16 cellular contexts compared by ENCODE assay signal in the genomic region with DNA sequence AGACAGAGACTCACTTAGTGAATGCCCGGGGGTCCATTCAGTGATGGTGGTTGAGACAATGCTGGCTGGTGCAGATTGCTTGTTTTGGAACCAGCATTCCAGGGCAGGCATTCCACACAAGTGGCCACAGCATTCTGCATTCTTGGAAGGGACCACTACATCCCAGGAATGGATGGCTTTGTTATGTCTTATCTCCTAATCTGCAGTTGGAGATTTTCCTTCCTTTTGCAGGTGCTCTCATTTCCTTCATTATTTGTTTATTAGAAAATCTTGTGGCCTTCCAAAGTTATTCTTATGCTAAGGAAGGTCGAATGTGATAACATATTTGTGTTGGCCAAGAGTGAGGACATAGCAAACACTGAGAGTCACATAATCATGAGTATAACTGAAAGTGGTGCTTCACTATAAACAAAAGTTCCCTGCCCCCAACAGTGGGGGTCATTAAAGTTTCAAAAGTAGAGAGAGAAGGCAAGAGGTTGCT.
A peak's percentile ranks its signal among the peaks of the same experiment; 100 is the strongest.
DNase-seq lines count a peak whose midpoint lies in the region; ATAC-seq, FAIRE-seq and TF ChIP-seq lines count a peak whose summit lies in the region.
"Had no signal": no experiment of that assay in that cellular context is flagged by ENCODE, and none has a peak within 500 bp of the region (broad histone marks: within the 10 kb centered on the region; RNA-seq: fewer than 3 reads in every experiment).

No MANE protein-coding gene starts in this region.

- H3K79me2 ChIP-seq in H1 (ENCODE audit: control insufficient read depth in 1 of 2, insufficient read depth in 2 of 2, low read length in 2 of 2): no peaks in the 10 kb centered on the region

- no peaks in the 10 kb centered on the region for H3K79me1 ChIP-seq in H1 (ENCODE audit: low read depth, low read length)

- H4K5ac ChIP-seq in H1 (ENCODE audit: insufficient read length, low read depth, low read length): no peak overlapping the region

- no peak for ATAC-seq in T-helper 17 cell
- ATAC-seq in activated CD8-positive, alpha-beta T cell treated with anti-CD3 and anti-CD28 coated beads for 36 hours: no peak

- 0 out of 2 replicates have a peak overlapping the region, but pooled peaks have one; percentile 43 for H2BK20ac ChIP-seq in H1 (ENCODE audit: low read length)

- POLR2A ChIA-PET in H1 (lab: Charles Lee; ENCODE audit: partially characterized antibody): no interaction called here
- POLR2A ChIA-PET in activated CD8-positive, alpha-beta T cell treated with anti-CD3 and anti-CD28 coated beads for 36 hours (lab: Charles Lee): no interaction called here

- H3K27me3 ChIP-seq in HUES64 (ENCODE audit: insufficient read depth, low read length) (no peaks in the 10 kb centered on the region), H1 (replicated peaks in 1 of 4; ENCODE audit: control insufficient read depth in 3 of 4, extremely low read depth in 1 of 4, insufficient read depth in 3 of 4, low read length in 3 of 4) (no peaks in the 10 kb centered on the region), skeletal muscle satellite cell (ENCODE audit: control insufficient read depth, insufficient read depth, low read length) (no peaks in the 10 kb centered on the region)
- H3K27me3 ChIP-seq: ovary had no signal

- H3K27ac Mint-ChIP-seq in T-helper 17 cell: no peak overlapping the region
- H3K27ac Mint-ChIP-seq in activated CD8-positive, alpha-beta T cell treated with anti-CD3 and anti-CD28 coated beads for 36 hours: no peak overlapping the region
- H3K27ac Mint-ChIP-seq: brain; CD4-positive, CD25-positive, alpha-beta regulatory T cell had no signal

- no peak overlapping the region for H2AK5ac ChIP-seq in H1 (ENCODE audit: low read depth, low read length)

- no peak overlapping the region for H4K8ac ChIP-seq in H1 (ENCODE audit: extremely low read depth, insufficient read depth, low read length)

- H3K56ac ChIP-seq in H1 (replicated peaks; ENCODE audit: insufficient read length, low read depth, low read length): no peak overlapping the region

- CTCF ChIA-PET in H1 (lab: Charles Lee; ENCODE audit: partially characterized antibody): interaction anchor here (1.4 kb wide), 1 partner anchor 35 kb away, joined by 4 read pairs; no protein-coding TSS in a partner anchor
- CTCF ChIA-PET in activated CD8-positive, alpha-beta T cell treated with anti-CD3 and anti-CD28 coated beads for 36 hours (lab: Charles Lee): no interaction called here

- no peaks in the 10 kb centered on the region for H3K4me1 Mint-ChIP-seq in T-helper 17 cell
- no peaks in the 10 kb centered on the region for H3K4me1 Mint-ChIP-seq in activated CD8-positive, alpha-beta T cell treated with anti-CD3 and anti-CD28 coated beads for 36 hours (ENCODE audit: low read depth)
- H3K4me1 Mint-ChIP-seq: brain had no signal

- no peak overlapping the region for H3K4me3 Mint-ChIP-seq in T-helper 17 cell
- no peak overlapping the region for H3K4me3 Mint-ChIP-seq in activated CD8-positive, alpha-beta T cell treated with anti-CD3 and anti-CD28 coated beads for 36 hours
- H3K4me3 Mint-ChIP-seq: brain; CD4-positive, CD25-positive, alpha-beta regulatory T cell had no signal

- intact Hi-C loops in activated CD8-positive, alpha-beta T cell treated with anti-CD3 and anti-CD28 coated beads for 36 hours (cut with micrococcal nuclease): no loop called here

- no peak for FAIRE-seq in H1 (lab: Jason Lieb, UNC)
- FAIRE-seq: islet of Langerhans had no signal

- TF ChIP-seq EP300 in H1 (IDR thresholded peaks at IDR 0.05; ENCODE audit: borderline replicate concordance in 1 of 2, low read depth in 2 of 2, low read length in 2 of 2): no peak

- WGBS in HUES64: 56% methylated on average over 2 of the region's 2 CpGs
- WGBS in H1 (ENCODE audit: extremely low coverage in 1 of 2, insufficient coverage in 1 of 2, insufficient read length in 1 of 2, insufficient replicate concordance in 2 of 2, low coverage in 1 of 2, low lambda C conversion rate in 2 of 2, missing lambda C conversion rate in 1 of 2), 2 experiments: 83% methylated on average over 2 of the region's 2 CpGs; no CpG with 5 or more reads in 1 of the 2 experiments

- peak overlapping the region; percentile 56; the same call in 1 of the 2 replicates for H2BK12ac ChIP-seq in H1 (ENCODE audit: low read depth, low read length)

- no peak overlapping the region for H3K14ac ChIP-seq in H1 (ENCODE audit: insufficient read length)

- H3K27me3 Mint-ChIP-seq in T-helper 17 cell: peaks cover 6% of the 10 kb centered on the region
- no peaks in the 10 kb centered on the region for H3K27me3 Mint-ChIP-seq in activated CD8-positive, alpha-beta T cell treated with anti-CD3 and anti-CD28 coated beads for 36 hours
- H3K27me3 Mint-ChIP-seq: CD4-positive, CD25-positive, alpha-beta regulatory T cell had no signal

- H3K4me1 ChIP-seq in HUES64 (ENCODE audit: insufficient read depth, low read length) (peaks cover 12% of the 10 kb centered on the region), H1 (replicated peaks in 1 of 4; ENCODE audit: control insufficient read depth in 3 of 4, insufficient read depth in 4 of 4, low read length in 3 of 4) (peaks cover 0 to 6% (median 5%) of the 10 kb centered on the region in 4 experiments; a peak in 4 of 7 replicates), skeletal muscle satellite cell (ENCODE audit: control insufficient read depth, insufficient read depth, low read length) (peaks cover 25% of the 10 kb centered on the region)

- peaks cover 4% of the 10 kb centered on the region for H3K9me3 Mint-ChIP-seq in activated CD8-positive, alpha-beta T cell treated with anti-CD3 and anti-CD28 coated beads for 36 hours

- H3K27ac ChIP-seq in HUES64 (ENCODE audit: low read depth, low read length) (peak overlapping the region; percentile 42; the same call in 1 of the 2 replicates), H1 (ENCODE audit: low read depth, low read length) (no peak overlapping the region)
- H3K27ac ChIP-seq: ovary had no signal

- no peak overlapping the region for H2BK5ac ChIP-seq in H1 (ENCODE audit: low read depth, low read length)

- H3K4me2 ChIP-seq in H1 (ENCODE audit: insufficient read depth in 1 of 2, low read depth in 2 of 2, low read length in 2 of 2) (no peak overlapping the region), skeletal muscle satellite cell (ENCODE audit: low read length) (peak overlapping the region; percentile 23)

- H3K9ac ChIP-seq in HUES64 (ENCODE audit: low read depth, low read length): no peak overlapping the region
- no peak overlapping the region for H3K9ac ChIP-seq in H1 (replicated peaks in 1 of 4; ENCODE audit: extremely low read depth in 1 of 4, low read depth in 3 of 4, low read length in 3 of 4)
- H3K9ac ChIP-seq in skeletal muscle satellite cell (ENCODE audit: low read depth, low read length): no peak overlapping the region

- H2AFZ ChIP-seq in H1 (ENCODE audit: low read length): peak overlapping the region; percentile 19; the same call in 1 of the 2 replicates

- peak in 1 of 2 experiments; percentile 57 for DNase-seq in H1 (ENCODE audit: low read depth in 1 of 2, low spot score in 2 of 2)
- DNase-seq in iPS-NIHi11 (ENCODE audit: low spot score): peak; percentile 26
- no peak for DNase-seq in T-helper 17 cell
- no peak for DNase-seq in OCI-M1 (lab: John Stamatoyannopoulos, UW)
- no peak for DNase-seq in activated CD8-positive, alpha-beta T cell treated with anti-CD3 and anti-CD28 coated beads for 36 hours
- DNase-seq: activated CD4-positive, CD25-positive, alpha-beta regulatory T cell; activated gamma-delta T cell treated with Interleukin-2 at 50 U/mL for 16 hours; CD4-positive, CD25-positive, alpha-beta regulatory T cell; NCI-H2081; NCI-H82; ovary; stimulated activated CD4-positive, alpha-beta T cell treated with anti-CD3 and anti-CD28 coated beads, Interleukin-15, amount 100 ng/mL, for 24 hours had no signal

- no peaks in the 10 kb centered on the region for H3K23me2 ChIP-seq in H1 (ENCODE audit: low read depth, low read length)

- H3K36me3 ChIP-seq in HUES64 (ENCODE audit: insufficient read depth, low read length) (no peaks in the 10 kb centered on the region), H1 (ENCODE audit: control insufficient read depth in 2 of 4, insufficient read depth in 4 of 4, low read length in 3 of 4) (no peaks in the 10 kb centered on the region), skeletal muscle satellite cell (ENCODE audit: insufficient read depth, low read length) (no peaks in the 10 kb centered on the region)
- H3K36me3 ChIP-seq: ovary had no signal

- H3K4me3 ChIP-seq in HUES64 (ENCODE audit: low read length): no peak overlapping the region
- no peak overlapping the region for H3K4me3 ChIP-seq in H1 (ENCODE audit: extremely low read depth in 1 of 4, insufficient read depth in 2 of 4, low read depth in 3 of 4, low read length in 4 of 4)
- no peak overlapping the region for H3K4me3 ChIP-seq in skeletal muscle satellite cell (ENCODE audit: low read length)
- H3K4me3 ChIP-seq: ovary had no signal

- no peaks in the 10 kb centered on the region for H4K20me1 ChIP-seq in H1 (replicated peaks in 1 of 2; ENCODE audit: control insufficient read depth in 1 of 2, insufficient read depth in 2 of 2, low read length in 2 of 2)

- no peak overlapping the region for H3K18ac ChIP-seq in H1 (ENCODE audit: extremely low read depth, low read length)

- H3K9me3 ChIP-seq in HUES64 (ENCODE audit: insufficient read depth, low read depth, low read length): no peaks in the 10 kb centered on the region
- H3K9me3 ChIP-seq in H1 (ENCODE audit: insufficient read depth in 2 of 2, low read depth in 1 of 2, low read length in 1 of 2): no peaks in the 10 kb centered on the region
- no peaks in the 10 kb centered on the region for H3K9me3 ChIP-seq in skeletal muscle satellite cell (replicated peaks; ENCODE audit: low read length)
- no peaks in the 10 kb centered on the region for H3K9me3 ChIP-seq in T-helper 17 cell (ENCODE audit: control insufficient read depth, low read length, poor library complexity, severe bottlenecking)
- H3K9me3 ChIP-seq: ovary had no signal

- TF ChIP-seq POLR2A in H1 (IDR thresholded peaks at IDR 0.05; ENCODE audit: control extremely low read depth in 1 of 2, low read depth in 2 of 2, low read length in 2 of 2): no peak

- no peak overlapping the region for H3K4ac ChIP-seq in H1 (replicated peaks; ENCODE audit: insufficient read length, low read depth, low read length)

- no peak for TF ChIP-seq CTCF in H1 (IDR thresholded peaks at IDR 0.05; ENCODE audit: control extremely low read depth in 1 of 3, insufficient read depth in 1 of 3, low read depth in 1 of 3, low read length in 3 of 3)
- TF ChIP-seq CTCF in activated CD8-positive, alpha-beta T cell treated with anti-CD3 and anti-CD28 coated beads for 36 hours (IDR thresholded peaks at IDR 0.05): no peak

- no peak overlapping the region for H2BK120ac ChIP-seq in H1 (replicated peaks; ENCODE audit: low read depth, low read length)

- H3K36me3 Mint-ChIP-seq in T-helper 17 cell (ENCODE audit: low read depth): no peaks in the 10 kb centered on the region
- H3K36me3 Mint-ChIP-seq in activated CD8-positive, alpha-beta T cell treated with anti-CD3 and anti-CD28 coated beads for 36 hours (ENCODE audit: low read depth): no peaks in the 10 kb centered on the region
- H3K36me3 Mint-ChIP-seq: brain; CD4-positive, CD25-positive, alpha-beta regulatory T cell had no signal

- H3K23ac ChIP-seq in H1 (ENCODE audit: insufficient read length): no peak overlapping the region

- TF ChIP-seq RAD21 in H1 (IDR thresholded peaks at IDR 0.05 in 1 of 2, conservative IDR thresholded peaks at IDR 0.05 in 1 of 2; ENCODE audit: low read depth in 2 of 2, low read length in 2 of 2): no peak

- H2BK15ac ChIP-seq in H1 (ENCODE audit: low read length): no peak overlapping the region

- H4K91ac ChIP-seq in H1 (replicated peaks; ENCODE audit: insufficient read length, low read length): no peak overlapping the region
